Comparison of ENCODE assay signal across 1 cellular context in genomic region chr1:53902235-53902920, GRCh38.
TF ChIP-seq lines count a peak whose summit lies in the region.

No MANE protein-coding gene starts in this region.

TF ChIP-seq in HepG2, 621 proteins besides CTCF, POLR2A, EP300 and RAD21:
- no peak for TF ChIP-seq ZFY (CRISPR knock-in tag; IDR thresholded peaks at IDR 0.05)
- 0 out of 2 replicates have a peak, but pooled peaks have one; percentile 29 for TF ChIP-seq POGK (CRISPR knock-in tag; conservative IDR thresholded peaks at IDR 0.05)
- 0 out of 2 replicates have a peak, but pooled peaks have one; percentile 9 for TF ChIP-seq SALL1 (CRISPR knock-in tag; IDR thresholded peaks at IDR 0.05)
